ENCODE assay signal across 11 cellular contexts in the genomic region with DNA sequence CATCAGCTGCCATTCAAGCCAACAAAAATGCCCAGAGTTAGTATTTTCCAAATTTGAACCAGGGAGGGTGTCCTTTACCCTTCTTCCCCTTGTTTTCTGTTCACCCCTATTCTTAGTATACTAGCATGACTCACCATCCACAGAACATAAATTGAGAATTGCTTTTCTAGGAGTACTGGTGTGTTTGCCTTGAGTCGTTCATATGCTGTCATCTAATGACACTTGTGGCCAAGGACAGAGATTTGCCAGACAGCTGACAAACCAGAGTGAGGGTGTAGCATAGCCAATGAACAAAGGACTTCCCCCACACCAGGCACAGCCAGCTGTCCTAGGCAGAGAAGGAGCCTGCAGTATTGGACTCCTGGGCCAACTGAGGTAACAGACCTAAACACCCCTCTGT.
DNase-seq lines count a peak whose midpoint lies in the region; ATAC-seq and TF ChIP-seq lines count a peak whose summit lies in the region.
"Had no signal": no experiment of that assay in that cellular context is flagged by ENCODE, and none has a peak within 500 bp of the region (broad histone marks: within the 10 kb centered on the region; RNA-seq: fewer than 3 reads in every experiment).

No MANE protein-coding gene starts in this region.

- H3K4me3 ChIP-seq in coronary artery = no peak overlapping the region

- peaks cover 3% of the 10 kb centered on the region for H3K27me3 Mint-ChIP-seq in nephron (ENCODE audit: low read depth)
- peaks cover 0 to 3% of the 10 kb centered on the region in 2 donors for H3K27me3 Mint-ChIP-seq in stimulated activated naive B cell treated with anti-CD40 and anti-IgM and Interleukin-4, amounts not matched to agents 10 μg/mL and 1 μg/mL and 100 μg/mL, for 72 hours
- H3K27me3 Mint-ChIP-seq: dendritic cell treated with granulocyte-macrophage colony-stimulating factor and Interleukin-4, amounts not matched to agents 40 ng/mL and 50 ng/mL, for 4 days had no signal

- H3K4me3 Mint-ChIP-seq in nephron = peak overlapping the region in 1 of 3 experiments; percentile 7
- H3K4me3 Mint-ChIP-seq in stimulated activated naive B cell treated with anti-CD40 and anti-IgM and Interleukin-4, amounts not matched to agents 10 μg/mL and 1 μg/mL and 100 μg/mL, for 72 hours = no peak overlapping the region
- H3K4me3 Mint-ChIP-seq: CD4-positive, alpha-beta T cell; dendritic cell treated with granulocyte-macrophage colony-stimulating factor and Interleukin-4, amounts not matched to agents 40 ng/mL and 50 ng/mL, for 4 days had no signal

- ATAC-seq in GM21723 (IDR thresholded peaks at IDR 0.05; ENCODE audit: unreplicated experiment) = no peak
- ATAC-seq in GM21423 (IDR thresholded peaks at IDR 0.05; ENCODE audit: unreplicated experiment) = no peak
- ATAC-seq in stimulated activated naive B cell treated with anti-CD40 and anti-IgM and Interleukin-4, amounts not matched to agents 10 μg/mL and 1 μg/mL and 100 μg/mL, for 72 hours (replicated peaks) = no peak

- no peaks in the 10 kb centered on the region for H3K36me3 Mint-ChIP-seq in nephron (ENCODE audit: low read depth)
- H3K36me3 Mint-ChIP-seq in stimulated activated naive B cell treated with anti-CD40 and anti-IgM and Interleukin-4, amounts not matched to agents 10 μg/mL and 1 μg/mL and 100 μg/mL, for 72 hours = peaks cover 0 to 2% of the 10 kb centered on the region in 2 donors

- TF ChIP-seq CTCF in coronary artery (IDR thresholded peaks at IDR 0.05) = no peak
- TF ChIP-seq CTCF in nephron (IDR thresholded peaks at IDR 0.05; ENCODE audit: unreplicated experiment in 3 of 3) = no peak

- DNase-seq in Caki2 (ENCODE audit: low read depth) = peak; percentile 41
- DNase-seq in M059J (ENCODE audit: low read depth) = peak; percentile 83
- DNase-seq in coronary artery (ENCODE audit: low spot score) = no peak
- no peak for DNase-seq in activated CD4-positive, alpha-beta T cell treated with anti-CD3 and anti-CD28 coated beads for 4 hours
- DNase-seq in stimulated activated naive B cell treated with anti-CD40 and anti-IgM and Interleukin-4, amounts not matched to agents 10 μg/mL and 1 μg/mL and 100 μg/mL, for 72 hours = no peak
- DNase-seq: CD4-positive, alpha-beta T cell; stimulated activated CD4-positive, alpha-beta T cell treated with anti-CD3 and anti-CD28 coated beads, Interleukin-2, amount 100 ng/mL, for 48 hours had no signal

- H3K27ac Mint-ChIP-seq in nephron = peak overlapping the region; percentile 80 to 92 (median 83)
- no peak overlapping the region for H3K27ac Mint-ChIP-seq in stimulated activated naive B cell treated with anti-CD40 and anti-IgM and Interleukin-4, amounts not matched to agents 10 μg/mL and 1 μg/mL and 100 μg/mL, for 72 hours
- H3K27ac Mint-ChIP-seq: CD4-positive, alpha-beta T cell; dendritic cell treated with granulocyte-macrophage colony-stimulating factor and Interleukin-4, amounts not matched to agents 40 ng/mL and 50 ng/mL, for 4 days had no signal

- H3K27ac ChIP-seq in coronary artery = peak overlapping the region; percentile 60 to 71

- in situ Hi-C loops in Caki2 (cut with HindIII; ENCODE audit: low pct_unique_long_range_greater_than_20kb, low sequenced_read_pairs) = no loop called here

- H3K9me3 Mint-ChIP-seq in nephron = no peaks in the 10 kb centered on the region
- H3K9me3 Mint-ChIP-seq in stimulated activated naive B cell treated with anti-CD40 and anti-IgM and Interleukin-4, amounts not matched to agents 10 μg/mL and 1 μg/mL and 100 μg/mL, for 72 hours = peaks cover 4 to 5% of the 10 kb centered on the region in 2 donors
- H3K9me3 Mint-ChIP-seq: CD4-positive, alpha-beta T cell had no signal

- peaks cover 68% of the 10 kb centered on the region for H3K4me1 Mint-ChIP-seq in nephron
- H3K4me1 Mint-ChIP-seq in stimulated activated naive B cell treated with anti-CD40 and anti-IgM and Interleukin-4, amounts not matched to agents 10 μg/mL and 1 μg/mL and 100 μg/mL, for 72 hours = no peaks in the 10 kb centered on the region

Comparison
In these comparisons a context has a peak if more than half of its experiments do, and no peak if none do; other contexts are left out.
1. DNase-seq: peak in Caki2 (single experiment) and M059J (single experiment); none in coronary artery (single experiment), activated CD4-positive, alpha-beta T cell treated with anti-CD3 and anti-CD28 coated beads for 4 hours (0 of 2) and stimulated activated naive B cell treated with anti-CD40 and anti-IgM and Interleukin-4, amounts not matched to agents 10 μg/mL and 1 μg/mL and 100 μg/mL, for 72 hours (single experiment).